ENCODE assay signal across 25 cellular contexts in genomic region chr7:142791502-142791901, GRCh38. TPM values are rescaled to one million over a fixed set of nuclear protein-coding genes. Genes with fewer than 3 reads are reported as not detected.
A peak's percentile ranks its signal among the peaks of the same experiment; 100 is the strongest.
DNase-seq lines count a peak whose midpoint lies in the region; ATAC-seq lines count a peak whose summit lies in the region.
"Had no signal": no experiment of that assay in that cellular context is flagged by ENCODE, and none has a peak within 500 bp of the region (broad histone marks: within the 10 kb centered on the region; RNA-seq: fewer than 3 reads in every experiment).

No MANE protein-coding gene starts in this region.

- no peak overlapping the region for H3K27ac ChIP-seq in substantia nigra (ENCODE audit: low read depth, low read length, poor library complexity, severe bottlenecking)
- H3K27ac ChIP-seq: adrenal gland, sigmoid colon, VCaP had no signal

- no peaks in the 10 kb centered on the region for H3K27me3 Mint-ChIP-seq in T-helper 17 cell
- H3K27me3 Mint-ChIP-seq in activated naive CD8-positive, alpha-beta T cell treated with anti-CD3 and anti-CD28 coated beads for 36 hours, result no peaks in the 10 kb centered on the region

- peak overlapping the region; percentile 100 for H3K27ac Mint-ChIP-seq in T-helper 17 cell
- H3K27ac Mint-ChIP-seq in activated naive CD8-positive, alpha-beta T cell treated with anti-CD3 and anti-CD28 coated beads for 36 hours, result peak overlapping the region; percentile 99
- H3K27ac Mint-ChIP-seq: nephron had no signal

- peaks cover 14% of the 10 kb centered on the region for H3K36me3 Mint-ChIP-seq in T-helper 17 cell (ENCODE audit: low read depth)
- H3K36me3 Mint-ChIP-seq in activated naive CD8-positive, alpha-beta T cell treated with anti-CD3 and anti-CD28 coated beads for 36 hours, result peaks cover 83% of the 10 kb centered on the region

- peaks cover 42% of the 10 kb centered on the region for H3K4me1 Mint-ChIP-seq in T-helper 17 cell
- peaks cover 43% of the 10 kb centered on the region for H3K4me1 Mint-ChIP-seq in activated naive CD8-positive, alpha-beta T cell treated with anti-CD3 and anti-CD28 coated beads for 36 hours

- H3K4me3 Mint-ChIP-seq in T-helper 17 cell, result peak overlapping the region; percentile 92
- peak overlapping the region; percentile 90 for H3K4me3 Mint-ChIP-seq in activated naive CD8-positive, alpha-beta T cell treated with anti-CD3 and anti-CD28 coated beads for 36 hours
- H3K4me3 Mint-ChIP-seq: nephron had no signal

- ATAC-seq in T-helper 17 cell (no peak), HG03469 (IDR thresholded peaks at IDR 0.05; ENCODE audit: unreplicated experiment) (no peak)

- peak; percentile 6 for DNase-seq in activated CD4-positive, alpha-beta T cell treated with anti-CD3 and anti-CD28 coated beads, Interleukin-2, amount 50 U/mL, for 1 hour
- no peak for DNase-seq in activated CD4-positive, alpha-beta T cell treated with anti-CD3 and anti-CD28 coated beads for 4 hours
- DNase-seq in T-helper 17 cell (no peak), substantia nigra (lab: John Stamatoyannopoulos, UW) (no peak), LoVo (ENCODE audit: low spot score) (no peak)
- no peak for DNase-seq in activated naive CD8-positive, alpha-beta T cell treated with anti-CD3 and anti-CD28 coated beads for 36 hours
- DNase-seq in stimulated activated CD8-positive, alpha-beta memory T cell treated with anti-CD3 and anti-CD28 coated beads, Interleukin-4, amount 100 ng/mL, for 48 hours, result peak; percentile 31
- DNase-seq: adrenal gland; C1 segment of cervical spinal cord; GDM1; GOT3; MG63; NCI-H1436 treated with DMSO at 0.1 percent for 48 hours; NCI-H2171 treated with DMSO at 0.1 percent for 48 hours; NCI-H526 treated with DMSO at 0.1 percent for 48 hours; Right ventricle myocardium superior; sigmoid colon; stimulated activated naive CD4-positive, alpha-beta T cell treated with Interleukin-2 at 50 U/mL for 16 hours had no signal

- H3K9me3 Mint-ChIP-seq in activated naive CD8-positive, alpha-beta T cell treated with anti-CD3 and anti-CD28 coated beads for 36 hours, result no peaks in the 10 kb centered on the region
- H3K9me3 Mint-ChIP-seq: nephron had no signal

- no peaks in the 10 kb centered on the region for H3K9me3 ChIP-seq in T-helper 17 cell (ENCODE audit: control insufficient read depth, low read length, poor library complexity, severe bottlenecking)
- H3K9me3 ChIP-seq: adrenal gland, MG63, sigmoid colon had no signal

RNA-seq across cellular contexts. Expression of gene PRSS2, which starts 20.7 kb away (rescaled TPM):
- total RNA-seq in T-helper 17 cell, result not detected
- not detected for total RNA-seq in activated naive CD8-positive, alpha-beta T cell treated with anti-CD3 and anti-CD28 coated beads for 36 hours
- total RNA-seq: dermis microvascular lymphatic vessel endothelial cell, frontal cortex, kidney epithelial cell, Right ventricle myocardium superior, sigmoid colon, ureter had no signal

RNA-seq across cellular contexts. Expression of gene PRSS1, which starts 42.2 kb away (rescaled TPM):
- not detected for total RNA-seq in T-helper 17 cell
- not detected for total RNA-seq in activated naive CD8-positive, alpha-beta T cell treated with anti-CD3 and anti-CD28 coated beads for 36 hours
- total RNA-seq: dermis microvascular lymphatic vessel endothelial cell, frontal cortex, Right ventricle myocardium superior, sigmoid colon, ureter had no signal

Comparison
In these comparisons a context has a peak if more than half of its experiments do, and no peak if none do; other contexts are left out.
1. DNase-seq: peak in activated CD4-positive, alpha-beta T cell treated with anti-CD3 and anti-CD28 coated beads, Interleukin-2, amount 50 U/mL, for 1 hour (single experiment) and stimulated activated CD8-positive, alpha-beta memory T cell treated with anti-CD3 and anti-CD28 coated beads, Interleukin-4, amount 100 ng/mL, for 48 hours (single experiment); none in activated CD4-positive, alpha-beta T cell treated with anti-CD3 and anti-CD28 coated beads for 4 hours (0 of 2), T-helper 17 cell (0 of 3), activated naive CD8-positive, alpha-beta T cell treated with anti-CD3 and anti-CD28 coated beads for 36 hours (single experiment), substantia nigra (0 of 49) and LoVo (single experiment).